Comparison of ENCODE assay signal across 9 cellular contexts in genomic region chr1:12143631-12144155, GRCh38. TPM values are rescaled to one million over a fixed set of nuclear protein-coding genes. Genes with fewer than 3 reads are reported as not detected.
DNase-seq lines count a peak whose midpoint lies in the region; ATAC-seq, FAIRE-seq and TF ChIP-seq lines count a peak whose summit lies in the region.
"Had no signal": no experiment of that assay in that cellular context is flagged by ENCODE, and none has a peak within 500 bp of the region (broad histone marks: within the 10 kb centered on the region; RNA-seq: fewer than 3 reads in every experiment).

No MANE protein-coding gene starts in this region.

- BruUV-seq in endothelial cell of umbilical vein (replicated peaks; lab: Mats Ljungman, UMichigan): no TSS peak

- no peak overlapping the region for H3K4me2 ChIP-seq in endothelial cell of umbilical vein (ENCODE audit: insufficient read depth, low read length)

- H3K9me3 Mint-ChIP-seq in naive thymus-derived CD4-positive, alpha-beta T cell: peaks cover 0 to 1% (median 0%) of the 10 kb centered on the region in 11 donors

- peaks cover 39% of the 10 kb centered on the region for H3K4me1 Mint-ChIP-seq in T-helper 17 cell
- H3K4me1 Mint-ChIP-seq in naive thymus-derived CD4-positive, alpha-beta T cell: peaks cover 41 to 60% (median 53%) of the 10 kb centered on the region in 7 donors

- H3K4me3 ChIP-seq in AG09309 (ENCODE audit: control insufficient read depth, low read depth, low read length): no peak overlapping the region
- H3K4me3 ChIP-seq in endothelial cell of umbilical vein (replicated peaks in 1 of 3; ENCODE audit: insufficient read depth in 1 of 3, low read depth in 1 of 3, low read length in 3 of 3): no peak overlapping the region
- H3K4me3 ChIP-seq in naive thymus-derived CD4-positive, alpha-beta T cell (ENCODE audit: low read length): no peak overlapping the region

- peak overlapping the region; percentile 94 for H3K27ac Mint-ChIP-seq in T-helper 17 cell
- H3K27ac Mint-ChIP-seq in naive thymus-derived CD4-positive, alpha-beta T cell: peak overlapping the region; percentile 77 to 94 (median 92)

- no peaks in the 10 kb centered on the region for H3K27me3 Mint-ChIP-seq in T-helper 17 cell
- H3K27me3 Mint-ChIP-seq in naive thymus-derived CD4-positive, alpha-beta T cell: no peaks in the 10 kb centered on the region

- no peaks in the 10 kb centered on the region for H3K36me3 ChIP-seq in endothelial cell of umbilical vein (ENCODE audit: control insufficient read depth in 2 of 2, extremely low read depth in 1 of 2, insufficient read depth in 2 of 2, low read length in 2 of 2)
- H3K36me3 ChIP-seq in naive thymus-derived CD4-positive, alpha-beta T cell (ENCODE audit: control insufficient read depth in 2 of 3, insufficient read depth in 3 of 3, low read length in 3 of 3): no peaks in the 10 kb centered on the region

- TF ChIP-seq CTCF in AG09309 (IDR thresholded peaks at IDR 0.05; ENCODE audit: control insufficient read depth, insufficient read depth, low read depth, low read length, missing control alignments) (no peak), endothelial cell of umbilical vein (IDR thresholded peaks at IDR 0.05; ENCODE audit: extremely low read depth in 1 of 2, insufficient read depth in 1 of 2, low read depth in 1 of 2, low read length in 2 of 2) (no peak)

- no peaks in the 10 kb centered on the region for H3K27me3 ChIP-seq in endothelial cell of umbilical vein (ENCODE audit: control insufficient read depth in 2 of 2, insufficient read depth in 2 of 2, low read length in 2 of 2)
- no peaks in the 10 kb centered on the region for H3K27me3 ChIP-seq in naive thymus-derived CD4-positive, alpha-beta T cell (ENCODE audit: control insufficient read depth in 2 of 2, insufficient read depth in 2 of 2, low read length in 2 of 2)

- no peaks in the 10 kb centered on the region for H4K20me1 ChIP-seq in endothelial cell of umbilical vein (replicated peaks; ENCODE audit: control insufficient read depth, extremely low read depth, insufficient read depth, low read length)

- POLR2A ChIA-PET in endothelial cell of umbilical vein (lab: Charles Lee): no interaction called here
- POLR2A ChIA-PET in naive thymus-derived CD4-positive, alpha-beta T cell (lab: Charles Lee): interaction anchor here (0.8 to 1.5 kb wide), 4 partner anchors 12 to 53 kb away, joined by 3 to 4 read pairs (median 3); no protein-coding TSS in a partner anchor

- intact Hi-C loops in endothelial cell of umbilical vein (cut with micrococcal nuclease): no loop called here
- intact Hi-C loops in naive thymus-derived CD4-positive, alpha-beta T cell (cut with micrococcal nuclease): no loop called here

- H2AFZ ChIP-seq in endothelial cell of umbilical vein (ENCODE audit: low read depth, low read length): peak overlapping the region; percentile 21

- dilution Hi-C loops in endothelial cell of umbilical vein (cut with MboI; ENCODE audit: extremely low pct_ligation_motif_present, low sequenced_read_pairs): no loop called here

- H3K4me3 Mint-ChIP-seq in T-helper 17 cell: peak overlapping the region; percentile 72
- peak overlapping the region; percentile 1 to 69 (median 45) for H3K4me3 Mint-ChIP-seq in naive thymus-derived CD4-positive, alpha-beta T cell

- DNase-seq in AG09309 (ENCODE audit: low read depth): peak; percentile 91
- DNase-seq in T-helper 17 cell: no peak
- peak; percentile 75 for DNase-seq in endothelial cell of umbilical vein (ENCODE audit: low read depth, low spot score)
- peak in 1 of 9 donors; percentile 25 for DNase-seq in naive thymus-derived CD4-positive, alpha-beta T cell
- no peak for DNase-seq in erythroblast (lab: John Stamatoyannopoulos, UW)

- FAIRE-seq in endothelial cell of umbilical vein (lab: Jason Lieb, UNC): peak; percentile 92

- ATAC-seq in GM21529 (IDR thresholded peaks at IDR 0.05; ENCODE audit: unreplicated experiment) (peak; percentile 56), T-helper 17 cell (peak; percentile 69), GM21619 (IDR thresholded peaks at IDR 0.05; ENCODE audit: unreplicated experiment) (no peak), HG03097 (IDR thresholded peaks at IDR 0.05; ENCODE audit: low FRiP score, unreplicated experiment) (no peak)
- peak; percentile 78 for ATAC-seq in naive thymus-derived CD4-positive, alpha-beta T cell
- ATAC-seq: HCT116 had no signal

- CTCF ChIA-PET in endothelial cell of umbilical vein (lab: Charles Lee): interaction anchor here (0.8 to 1.3 kb wide), 3 partner anchors 11 to 19 kb away, joined by 3 to 5 read pairs (median 3); no protein-coding TSS in a partner anchor
- CTCF ChIA-PET in naive thymus-derived CD4-positive, alpha-beta T cell (lab: Charles Lee): interaction anchor here (0.9 kb wide), 2 partner anchors 18 to 32 kb away, joined by 3 to 4 read pairs; no protein-coding TSS in a partner anchor

- TF ChIP-seq POLR2A in endothelial cell of umbilical vein (IDR thresholded peaks at IDR 0.05; ENCODE audit: low read depth, low read length) (no peak), erythroblast (IDR thresholded peaks at IDR 0.05; ENCODE audit: low read length) (no peak)

- no peaks in the 10 kb centered on the region for H3K36me3 Mint-ChIP-seq in T-helper 17 cell (ENCODE audit: low read depth)
- H3K36me3 Mint-ChIP-seq in naive thymus-derived CD4-positive, alpha-beta T cell: peaks cover 0 to 9% (median 0%) of the 10 kb centered on the region in 5 donors

- H3K9ac ChIP-seq in endothelial cell of umbilical vein (replicated peaks; ENCODE audit: extremely low read depth, insufficient read depth, low read length): no peak overlapping the region

- H3K79me2 ChIP-seq in endothelial cell of umbilical vein (ENCODE audit: control insufficient read depth, insufficient read depth, low read length): no peaks in the 10 kb centered on the region

- H3K9me3 ChIP-seq in T-helper 17 cell (ENCODE audit: control insufficient read depth, low read length, poor library complexity, severe bottlenecking): no peaks in the 10 kb centered on the region
- H3K9me3 ChIP-seq in endothelial cell of umbilical vein (replicated peaks; ENCODE audit: control insufficient read depth, insufficient read depth, low read length): no peaks in the 10 kb centered on the region
- no peaks in the 10 kb centered on the region for H3K9me3 ChIP-seq in naive thymus-derived CD4-positive, alpha-beta T cell (ENCODE audit: control insufficient read depth in 2 of 3, low read length in 3 of 3)

- no peak overlapping the region for H3K27ac ChIP-seq in endothelial cell of umbilical vein (ENCODE audit: insufficient read depth, low read depth, low read length)
- H3K27ac ChIP-seq in naive thymus-derived CD4-positive, alpha-beta T cell (ENCODE audit: low read depth, low read length): no peak overlapping the region

- no peaks in the 10 kb centered on the region for H3K9me1 ChIP-seq in endothelial cell of umbilical vein (replicated peaks; ENCODE audit: control insufficient read depth, extremely low read depth, insufficient read depth, low read length)

- H3K4me1 ChIP-seq in endothelial cell of umbilical vein (ENCODE audit: control insufficient read depth, extremely low read depth, insufficient read depth, low read length): peaks cover 29% of the 10 kb centered on the region
- H3K4me1 ChIP-seq in naive thymus-derived CD4-positive, alpha-beta T cell (ENCODE audit: control insufficient read depth in 2 of 2, insufficient read depth in 2 of 2, low read length in 2 of 2): peaks cover 30 to 44% of the 10 kb centered on the region in 2 donors

TF ChIP-seq in endothelial cell of umbilical vein, 7 proteins besides CTCF, POLR2A, EP300 and RAD21:
- TF ChIP-seq POLR2AphosphoS5 (IDR thresholded peaks at IDR 0.05; ENCODE audit: insufficient read depth, low read depth, low read length): peak; percentile 38
- TF ChIP-seq MAX (IDR thresholded peaks at IDR 0.05; ENCODE audit: insufficient read depth, insufficient read length): peak; percentile 93
- TF ChIP-seq JUN (IDR thresholded peaks at IDR 0.05; ENCODE audit: borderline replicate concordance, insufficient read depth, insufficient read length, low read depth): no peak
- peak; percentile 86 for TF ChIP-seq MYC (IDR thresholded peaks at IDR 0.05; ENCODE audit: low read depth, low read length)
- TF ChIP-seq EZH2 (IDR thresholded peaks at IDR 0.05; ENCODE audit: borderline replicate concordance, low read depth, low read length, severe bottlenecking): no peak
- peak; percentile 33 for TF ChIP-seq FOS (IDR thresholded peaks at IDR 0.05; ENCODE audit: borderline replicate concordance, insufficient read depth, low read length)

RNA-seq across cellular contexts. Expression of gene TNFRSF1B, which starts 23.1 kb away (rescaled TPM):
- 100 to 1,000 TPM; 127 to 132 TPM for total RNA-seq in T-helper 17 cell
- 65.9 and 66.0 TPM in 2 replicates for total RNA-seq in endothelial cell of umbilical vein
- 53.6 and 65.3 TPM in 2 replicates for polyA plus RNA-seq in endothelial cell of umbilical vein
- polyA plus RNA-seq in endothelial cell of umbilical vein (2011; cell fraction: cytosol; rRNA removed): 40.5 and 47.6 TPM in 2 replicates
- polyA plus RNA-seq in endothelial cell of umbilical vein (2011; cell fraction: nucleus; rRNA removed): 19.3 and 20.1 TPM in 2 replicates
- polyA plus RNA-seq in endothelial cell of umbilical vein (2012): 13.8 and 21.1 TPM in 2 replicates
- polyA minus RNA-seq in endothelial cell of umbilical vein: 51.1 and 52.4 TPM in 2 replicates
- polyA minus RNA-seq in endothelial cell of umbilical vein (2011; cell fraction: cytosol; rRNA and poly(A)+ RNA removed): not detected
- polyA minus RNA-seq in endothelial cell of umbilical vein (2011; cell fraction: nucleus; rRNA and poly(A)+ RNA removed): 10.7 and 15.4 TPM in 2 replicates
- total RNA-seq in naive thymus-derived CD4-positive, alpha-beta T cell: 100 to 1,000 TPM in 2 of 5 experiments, 10 to 100 TPM in 3; 38.6 to 278 (median 60.3) TPM
- polyA plus RNA-seq in naive thymus-derived CD4-positive, alpha-beta T cell: 10 to 100 TPM; 30.1 to 48.2 TPM

Comparison
In these comparisons a context has a peak if more than half of its experiments do, and no peak if none do; other contexts are left out.
1. DNase-seq: peak in AG09309 (single experiment) and endothelial cell of umbilical vein (single experiment); none in T-helper 17 cell (0 of 3) and erythroblast (0 of 2).
2. ATAC-seq: peak in GM21529 (single experiment), T-helper 17 cell (single experiment) and naive thymus-derived CD4-positive, alpha-beta T cell (single experiment); none in GM21619 (single experiment) and HG03097 (single experiment).